In the genomic region with DNA sequence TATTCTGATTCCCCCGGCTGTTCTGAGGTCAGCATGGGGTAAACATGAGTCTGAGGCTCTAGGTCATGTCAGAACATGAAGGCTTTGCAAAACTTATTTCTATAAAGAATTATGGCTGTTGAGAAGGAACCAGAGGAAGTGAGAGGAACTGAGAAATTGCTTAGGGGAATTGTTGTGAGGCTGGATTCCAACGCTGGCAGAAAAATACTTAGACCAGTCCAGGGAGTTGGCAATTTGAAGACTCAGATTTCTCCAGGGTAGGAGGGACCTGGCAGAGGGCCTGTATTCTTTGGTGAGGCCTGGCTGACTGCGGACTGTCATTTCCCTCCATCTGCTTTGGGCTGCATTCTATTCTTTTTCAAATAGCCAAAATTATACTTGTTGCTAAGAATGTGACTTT, we compare ENCODE assay signal across 9 cellular contexts.
A peak's percentile ranks its signal among the peaks of the same experiment; 100 is the strongest.
DNase-seq lines count a peak whose midpoint lies in the region; ATAC-seq and TF ChIP-seq lines count a peak whose summit lies in the region.
"Had no signal": no experiment of that assay in that cellular context is flagged by ENCODE, and none has a peak within 500 bp of the region (broad histone marks: within the 10 kb centered on the region; RNA-seq: fewer than 3 reads in every experiment).

No MANE protein-coding gene starts in this region.

- H3K27ac Mint-ChIP-seq in Caco-2 (ENCODE audit: unreplicated experiment): no peak overlapping the region
- no peak overlapping the region for H3K27ac Mint-ChIP-seq in activated CD8-positive, alpha-beta memory T cell treated with anti-CD3 and anti-CD28 coated beads, Interleukin-2, amount 10 ng/mL, durations not matched to agents 7 days and 5 days

- peak overlapping the region; percentile 8; the same call in 1 of the 2 replicates for H3K27ac ChIP-seq in GM23248

- H3K27me3 Mint-ChIP-seq in Caco-2 (ENCODE audit: insufficient read depth, unreplicated experiment): no peaks in the 10 kb centered on the region
- peaks cover 7% of the 10 kb centered on the region for H3K27me3 Mint-ChIP-seq in activated CD8-positive, alpha-beta memory T cell treated with anti-CD3 and anti-CD28 coated beads, Interleukin-2, amount 10 ng/mL, durations not matched to agents 7 days and 5 days

- no peaks in the 10 kb centered on the region for H3K27me3 ChIP-seq in GM23248 (replicated peaks; ENCODE audit: insufficient read depth)
- H3K27me3 ChIP-seq in Caco-2 (replicated peaks; ENCODE audit: control insufficient read depth, insufficient read depth, low read length): no peaks in the 10 kb centered on the region

- no peak for TF ChIP-seq CTCF in Caco-2 (IDR thresholded peaks at IDR 0.05; ENCODE audit: insufficient read depth in 1 of 2, low read depth in 1 of 2, low read length in 1 of 2, severe bottlenecking in 1 of 2, unreplicated experiment in 1 of 2)

- H4K20me1 ChIP-seq in GM23248 (ENCODE audit: insufficient read depth): no peaks in the 10 kb centered on the region

- H3K79me2 ChIP-seq in GM23248 (ENCODE audit: insufficient read depth): no peaks in the 10 kb centered on the region

- peaks cover 21% of the 10 kb centered on the region for H3K4me1 ChIP-seq in GM23248 (ENCODE audit: insufficient read depth)
- H3K4me1 ChIP-seq in Caco-2: no peaks in the 10 kb centered on the region

- CTCF ChIA-PET in Caco-2 (lab: Charles Lee): no interaction called here
- CTCF ChIA-PET in activated CD8-positive, alpha-beta memory T cell treated with anti-CD3 and anti-CD28 coated beads, Interleukin-2, amount 10 ng/mL, durations not matched to agents 7 days and 5 days (lab: Charles Lee): interaction anchor here (0.6 to 0.8 kb wide), 2 partner anchors 15 to 388 kb away, joined by 3 read pairs; no protein-coding TSS in a partner anchor

- H3F3A ChIP-seq in GM23248 (ENCODE audit: insufficient read depth): peaks cover 8% of the 10 kb centered on the region

- no peaks in the 10 kb centered on the region for H3K36me3 Mint-ChIP-seq in Caco-2 (ENCODE audit: insufficient read depth, unreplicated experiment)
- no peaks in the 10 kb centered on the region for H3K36me3 Mint-ChIP-seq in activated CD8-positive, alpha-beta memory T cell treated with anti-CD3 and anti-CD28 coated beads, Interleukin-2, amount 10 ng/mL, durations not matched to agents 7 days and 5 days

- peak overlapping the region; percentile 23 for H3K4me2 ChIP-seq in GM23248 (ENCODE audit: unreplicated experiment)

- POLR2A ChIA-PET in Caco-2 (lab: Charles Lee): no interaction called here

- H3K9ac ChIP-seq in GM23248: no peak overlapping the region

- WGBS in GM23248 (ENCODE audit: low coverage in 1 of 2, low lambda C conversion rate in 2 of 2, missing lambda C conversion rate in 2 of 2), 2 experiments: 7 to 12% methylated on average over 3 of the region's 3 CpGs

- no TSS peak for BruUV-seq in Caco-2 (replicated peaks; lab: Mats Ljungman, UMichigan)

- H3K4me3 ChIP-seq in GM23248 (no peak overlapping the region), skeletal muscle cell (ENCODE audit: low read depth, low read length) (no peak overlapping the region), Caco-2 (ENCODE audit: low read depth, low read length) (no peak overlapping the region)

- no peaks in the 10 kb centered on the region for H3K9me3 Mint-ChIP-seq in Caco-2 (ENCODE audit: unreplicated experiment)
- H3K9me3 Mint-ChIP-seq in activated CD8-positive, alpha-beta memory T cell treated with anti-CD3 and anti-CD28 coated beads, Interleukin-2, amount 10 ng/mL, durations not matched to agents 7 days and 5 days (ENCODE audit: low read depth): no peaks in the 10 kb centered on the region

- H3K4me1 Mint-ChIP-seq in Caco-2 (ENCODE audit: low read depth, unreplicated experiment): no peaks in the 10 kb centered on the region
- H3K4me1 Mint-ChIP-seq in activated CD8-positive, alpha-beta memory T cell treated with anti-CD3 and anti-CD28 coated beads, Interleukin-2, amount 10 ng/mL, durations not matched to agents 7 days and 5 days: no peaks in the 10 kb centered on the region

- in situ Hi-C loops in GM23248 (cut with MboI): no loop called here
- in situ Hi-C loops in T47D (cut with HindIII; ENCODE audit: low pct_unique_long_range_greater_than_20kb, low sequenced_read_pairs): no loop called here

- H3K9me3 ChIP-seq in GM23248 (ENCODE audit: low read depth) (no peaks in the 10 kb centered on the region), Caco-2 (no peaks in the 10 kb centered on the region)

- no peaks in the 10 kb centered on the region for H3K9me2 ChIP-seq in GM23248 (ENCODE audit: insufficient read depth)

- H3K4me3 Mint-ChIP-seq in Caco-2 (ENCODE audit: unreplicated experiment): no peak overlapping the region
- H3K4me3 Mint-ChIP-seq in activated CD8-positive, alpha-beta memory T cell treated with anti-CD3 and anti-CD28 coated beads, Interleukin-2, amount 10 ng/mL, durations not matched to agents 7 days and 5 days: no peak overlapping the region

- peak; percentile 91 to 93 for ATAC-seq in left cardiac atrium
- ATAC-seq in activated CD8-positive, alpha-beta memory T cell treated with anti-CD3 and anti-CD28 coated beads, Interleukin-2, amount 10 ng/mL, durations not matched to agents 7 days and 5 days: no peak

- DNase-seq in GM23248 (peak; percentile 71), T47D (ENCODE audit: low read depth in 1 of 2, low spot score in 1 of 2) (peak; percentile 42 to 85), left cardiac atrium (peak; percentile 72), skeletal muscle cell (ENCODE audit: low read depth) (peak; percentile 48), SHP77 treated with DMSO at 0.1 percent for 48 hours (lab: John Stamatoyannopoulos, UW) (no peak), Caco-2 (no peak)
- no peak for DNase-seq in stimulated activated naive CD4-positive, alpha-beta T cell (lab: John Stamatoyannopoulos, UW)
- no peak for DNase-seq in activated CD8-positive, alpha-beta memory T cell treated with anti-CD3 and anti-CD28 coated beads, Interleukin-2, amount 10 ng/mL, durations not matched to agents 7 days and 5 days
- DNase-seq: activated CD8-positive, alpha-beta memory T cell treated with anti-CD3 and anti-CD28 coated beads for 24 hours had no signal

- peak overlapping the region; percentile 49; the same call in 1 of the 2 replicates for H2AFZ ChIP-seq in GM23248

- intact Hi-C loops in left cardiac atrium (cut with DNase I) (no loop called here), Caco-2 (cut with micrococcal nuclease; ENCODE audit: unreplicated experiment) (no loop called here)

- H3K36me3 ChIP-seq in GM23248 (ENCODE audit: low read depth): no peaks in the 10 kb centered on the region
- H3K36me3 ChIP-seq in Caco-2 (ENCODE audit: control insufficient read depth, insufficient read depth, low read length): no peaks in the 10 kb centered on the region

Comparison
In these comparisons a context has a peak if more than half of its experiments do, and no peak if none do; other contexts are left out.
1. DNase-seq: peak in GM23248 (single experiment), T47D (2 of 2), left cardiac atrium (single experiment) and skeletal muscle cell (single experiment); none in SHP77 treated with DMSO at 0.1 percent for 48 hours (single experiment), Caco-2 (0 of 2), stimulated activated naive CD4-positive, alpha-beta T cell (0 of 6) and activated CD8-positive, alpha-beta memory T cell treated with anti-CD3 and anti-CD28 coated beads, Interleukin-2, amount 10 ng/mL, durations not matched to agents 7 days and 5 days (single experiment).